In the genomic region with DNA sequence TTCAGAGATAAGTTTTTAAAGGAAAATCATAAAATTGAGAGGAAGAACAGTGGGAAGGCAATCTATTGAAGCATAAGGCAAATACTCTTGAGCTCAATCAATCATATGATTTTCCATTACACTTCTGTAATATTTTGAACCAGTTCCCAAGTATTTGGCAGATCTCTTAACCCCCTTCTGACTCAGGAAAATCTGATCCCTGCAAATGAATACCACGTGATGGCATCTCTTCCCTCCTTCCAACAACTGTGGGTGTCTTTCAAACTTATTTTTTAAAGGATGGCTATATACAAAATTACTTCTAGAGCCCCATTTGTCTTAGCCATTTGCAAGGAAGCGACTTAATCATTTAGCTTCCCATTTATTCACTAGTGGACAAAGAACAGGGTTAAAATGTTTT, we compare ENCODE assay signal across 31 cellular contexts.
"Had no signal": no experiment of that assay in that cellular context is flagged by ENCODE, and none has a peak within 500 bp of the region (broad histone marks: within the 10 kb centered on the region; RNA-seq: fewer than 3 reads in every experiment).

No MANE protein-coding gene starts in this region.

- H3K4me3 Mint-ChIP-seq: activated CD8-positive, alpha-beta T cell treated with anti-CD3 and anti-CD28 coated beads for 36 hours; activated naive CD8-positive, alpha-beta T cell; activated T-cell treated with anti-CD3 and anti-CD28 coated beads, Interleukin-2, amount 50 U/mL, for 4 hours; activated T-helper 17 cell treated with anti-CD3 and anti-CD28 coated beads, Interleukin-2, amount 50 U/mL, for 72 hours; effector memory CD8-positive, alpha-beta T cell; T-helper 17 cell; T-helper 2 cell treated with Interferon-gamma antibody and Interleukin-4, amounts not matched to agents 5 μg/mL and 100 μg/mL, for 36 hours had no signal

- H3K9me3 ChIP-seq: body of pancreas, gastroesophageal sphincter had no signal

- H3K4me3 ChIP-seq: body of pancreas, esophagus muscularis mucosa, gastroesophageal sphincter, heart right ventricle had no signal

- H3K4me1 Mint-ChIP-seq: activated T-helper 17 cell treated with anti-CD3 and anti-CD28 coated beads, Interleukin-2, amount 50 U/mL, for 72 hours; T-helper 17 cell had no signal

- H3K27me3 Mint-ChIP-seq: activated CD8-positive, alpha-beta T cell treated with anti-CD3 and anti-CD28 coated beads for 36 hours; activated naive CD8-positive, alpha-beta T cell; activated T-helper 17 cell treated with anti-CD3 and anti-CD28 coated beads, Interleukin-2, amount 50 U/mL, for 72 hours; effector memory CD8-positive, alpha-beta T cell; T-helper 17 cell had no signal

- DNase-seq: activated CD4-positive, alpha-beta T cell treated with anti-CD3 and anti-CD28 coated beads for 4 hours; activated CD4-positive, alpha-beta T cell treated with anti-CD3 and anti-CD28 coated beads, Interleukin-2, amount 50 U/mL, for 1 hour; activated CD4-positive, alpha-beta T cell treated with anti-CD3 and anti-CD28 coated beads, Interleukin-2, amount 50 U/mL, for 48 hours; activated CD4-positive, CD25-positive, alpha-beta regulatory T cell; activated CD4-positive, CD25-positive, alpha-beta regulatory T cell treated with anti-CD3 and anti-CD28 coated beads, Interleukin-2, amount 50 U/mL, for 72 hours; activated CD8-positive, alpha-beta memory T cell treated with anti-CD3 and anti-CD28 coated beads for 24 hours; activated CD8-positive, alpha-beta T cell treated with anti-CD3 and anti-CD28 coated beads for 36 hours; activated effector memory CD4-positive, alpha-beta T cell treated with Interleukin-2 at 50 U/mL for 16 hours; activated gamma-delta T cell treated with Interleukin-2 at 50 U/mL for 16 hours; activated naive CD4-positive, alpha-beta T cell treated with anti-CD3 and anti-CD28 coated beads, Interleukin-2, amount 50 U/mL, for 16 hours; activated naive CD4-positive, alpha-beta T cell treated with Interleukin-2 at 50 U/mL for 16 hours; activated T-cell treated with anti-CD3 and anti-CD28 coated beads, Interleukin-2, amount 50 U/mL, for 4 hours; amniotic stem cell; anterior cingulate cortex; body of pancreas; caudate nucleus; cortex of kidney; dermis blood vessel endothelial cell; effector CD4-positive, alpha-beta T cell; effector memory CD8-positive, alpha-beta T cell; erythroblast; foreskin keratinocyte; heart right ventricle; T-helper 1 cell; T-helper 17 cell; T1000 had no signal

- H3K27ac ChIP-seq: body of pancreas, esophagus muscularis mucosa, foreskin keratinocyte, gastroesophageal sphincter, heart right ventricle had no signal

- H3K27me3 ChIP-seq: body of pancreas, esophagus muscularis mucosa, foreskin keratinocyte, gastroesophageal sphincter had no signal

- H3K9me3 Mint-ChIP-seq: activated CD8-positive, alpha-beta T cell treated with anti-CD3 and anti-CD28 coated beads for 36 hours; activated T-helper 17 cell treated with anti-CD3 and anti-CD28 coated beads, Interleukin-2, amount 50 U/mL, for 72 hours; effector memory CD8-positive, alpha-beta T cell; T-helper 2 cell treated with Interferon-gamma antibody and Interleukin-4, amounts not matched to agents 5 μg/mL and 100 μg/mL, for 36 hours had no signal

- H3K27ac Mint-ChIP-seq: activated CD8-positive, alpha-beta T cell treated with anti-CD3 and anti-CD28 coated beads for 36 hours; activated naive CD8-positive, alpha-beta T cell; activated T-helper 17 cell treated with anti-CD3 and anti-CD28 coated beads, Interleukin-2, amount 50 U/mL, for 72 hours; effector memory CD8-positive, alpha-beta T cell; T-helper 17 cell; T-helper 2 cell treated with Interferon-gamma antibody and Interleukin-4, amounts not matched to agents 5 μg/mL and 100 μg/mL, for 36 hours had no signal

- H3K4me1 ChIP-seq: body of pancreas, esophagus muscularis mucosa, foreskin keratinocyte, gastroesophageal sphincter, heart right ventricle had no signal

- H3K36me3 ChIP-seq: esophagus muscularis mucosa had no signal
